In the genomic region with DNA sequence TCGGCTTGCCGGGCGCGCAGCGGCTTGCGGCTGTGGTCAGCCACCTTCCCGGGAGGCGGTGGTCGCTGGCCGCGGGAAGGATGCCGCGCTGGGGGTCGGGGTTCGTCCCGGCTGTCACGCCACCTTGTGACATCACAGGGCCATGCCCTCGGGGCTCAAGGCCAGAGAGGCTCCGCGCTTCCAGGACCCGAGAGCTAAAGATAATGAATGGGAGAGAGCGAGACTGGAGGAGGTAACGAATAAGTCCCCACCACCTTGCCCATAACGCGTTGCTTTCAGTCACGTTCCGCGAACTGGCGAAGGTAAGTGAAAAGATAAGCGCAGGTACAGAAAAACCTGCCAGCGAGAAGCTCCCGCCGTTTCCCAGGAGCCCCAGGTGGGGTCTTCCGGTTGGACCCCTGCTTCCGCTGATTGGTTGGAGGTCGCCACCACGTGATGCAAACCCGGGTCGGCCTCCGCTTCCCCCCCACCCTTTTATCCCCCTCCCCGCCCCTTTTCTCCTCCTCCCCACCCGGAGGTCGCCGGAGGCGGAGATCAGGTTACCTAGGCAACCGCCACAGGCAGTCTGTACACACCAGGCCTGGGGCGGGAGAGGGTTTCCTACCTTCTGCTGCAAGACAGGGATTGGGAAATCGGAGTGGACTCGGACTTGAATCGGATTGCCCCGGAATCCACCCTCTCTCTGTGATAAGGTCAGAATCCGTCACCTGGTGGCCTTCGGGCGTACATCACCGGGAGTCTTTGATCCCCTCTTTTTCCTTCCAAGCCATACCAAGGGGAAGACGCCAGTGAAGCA, we compare ENCODE assay signal across 8 cellular contexts. TPM values are rescaled to one million over a fixed set of nuclear protein-coding genes. Genes with fewer than 3 reads are reported as not detected.
DNase-seq lines count a peak whose midpoint lies in the region; TF ChIP-seq lines count a peak whose summit lies in the region.

A gene (plus strand): TSS at position 563 of the 796 bp plus-strand sequence.

- no peaks in the 10 kb centered on the region for H3K36me3 ChIP-seq in Karpas-422 (ENCODE audit: insufficient read depth, low read length)
- H3K36me3 ChIP-seq in WERI-Rb-1, result no peaks in the 10 kb centered on the region
- H3K36me3 ChIP-seq in mucosa of rectum (ENCODE audit: control insufficient read depth in 2 of 2, insufficient read depth in 2 of 2, low read length in 2 of 2), result no peaks in the 10 kb centered on the region
- H3K36me3 ChIP-seq in thymus (ENCODE audit: control insufficient read depth, insufficient read depth), result no peaks in the 10 kb centered on the region

- H3K9me3 ChIP-seq in Karpas-422 (ENCODE audit: low read length), result no peaks in the 10 kb centered on the region
- H3K9me3 ChIP-seq in WERI-Rb-1 (ENCODE audit: severe bottlenecking), result no peaks in the 10 kb centered on the region
- H3K9me3 ChIP-seq in mucosa of rectum (ENCODE audit: control insufficient read depth in 2 of 2, low read length in 2 of 2), result no peaks in the 10 kb centered on the region
- no peaks in the 10 kb centered on the region for H3K9me3 ChIP-seq in thymus (ENCODE audit: control insufficient read depth)

- H4K20me1 ChIP-seq in Karpas-422 (ENCODE audit: insufficient read depth, low read depth, low read length), result no peaks in the 10 kb centered on the region

- DNase-seq in G401 (ENCODE audit: low spot score) (peak; percentile 91), Karpas-422 (peak; percentile 61), WERI-Rb-1 (peak; percentile 98), epithelial cell of esophagus (ENCODE audit: low read depth) (peak; percentile 11), SW480 (ENCODE audit: low spot score) (no peak), NCI-H446 treated with DMSO at 0.1 percent for 48 hours (lab: John Stamatoyannopoulos, UW) (no peak)

- H3K27ac ChIP-seq in Karpas-422 (ENCODE audit: low read length) (no peak within 1 kb of the TSS), WERI-Rb-1 (peak within 1 kb of the TSS; percentile 80), mucosa of rectum (ENCODE audit: low read depth in 2 of 2, low read length in 2 of 2) (no peak within 1 kb of the TSS), thymus (ENCODE audit: low read depth) (no peak within 1 kb of the TSS)

- H3K9me2 ChIP-seq in Karpas-422 (replicated peaks; ENCODE audit: insufficient read depth, low read length), result no peaks in the 10 kb centered on the region

- H3K9ac ChIP-seq in Karpas-422 (ENCODE audit: low read length), result peak within 1 kb of the TSS; percentile 59
- H3K9ac ChIP-seq in mucosa of rectum (ENCODE audit: low read depth in 1 of 2, low read length in 2 of 2), result peak within 1 kb of the TSS in 1 of 2 donors; percentile 21

- 12% methylated on average over 56 of the region's 56 CpGs for WGBS in thymus

- no peaks in the 10 kb centered on the region for H3K79me2 ChIP-seq in Karpas-422 (ENCODE audit: low read length)

- in situ Hi-C loops in G401 (cut with HindIII; ENCODE audit: low sequenced_read_pairs), result no loop called here

- peaks cover 9% of the 10 kb centered on the region for H3K4me1 ChIP-seq in Karpas-422 (ENCODE audit: low read length)
- peaks cover 7 to 8% of the 10 kb centered on the region in 2 donors for H3K4me1 ChIP-seq in mucosa of rectum (ENCODE audit: control insufficient read depth in 2 of 2, insufficient read depth in 2 of 2, low read length in 2 of 2)
- peaks cover 9% of the 10 kb centered on the region for H3K4me1 ChIP-seq in thymus (ENCODE audit: control insufficient read depth, insufficient read depth, low read length)

- peaks cover 5% of the 10 kb centered on the region; the same call in 1 of the 2 replicates for H3K27me3 ChIP-seq in Karpas-422 (ENCODE audit: low read length)
- no peaks in the 10 kb centered on the region for H3K27me3 ChIP-seq in WERI-Rb-1 (ENCODE audit: insufficient read depth, low read depth, severe bottlenecking)
- peaks cover 11 to 14% of the 10 kb centered on the region in 2 donors for H3K27me3 ChIP-seq in mucosa of rectum (ENCODE audit: control insufficient read depth in 2 of 2, insufficient read depth in 2 of 2, low read length in 2 of 2)
- H3K27me3 ChIP-seq in thymus (ENCODE audit: control insufficient read depth, insufficient read depth), result no peaks in the 10 kb centered on the region

- peak within 1 kb of the TSS; percentile 85 for H3K4me2 ChIP-seq in Karpas-422 (ENCODE audit: low read depth, low read length, poor library complexity, severe bottlenecking)

- TF ChIP-seq CTCF in WERI-Rb-1 (IDR thresholded peaks at IDR 0.05; ENCODE audit: low read depth, low read length) (peak; percentile 28; the same call in 1 of the 2 replicates), epithelial cell of esophagus (IDR thresholded peaks at IDR 0.05; ENCODE audit: insufficient read depth, low read depth, low read length, missing control alignments) (no peak)

- H2AFZ ChIP-seq in Karpas-422 (ENCODE audit: low read length), result peak within 1 kb of the TSS; percentile 91

- H3K4me3 ChIP-seq in Karpas-422 (ENCODE audit: low read length) (peak within 1 kb of the TSS; percentile 73), WERI-Rb-1 (ENCODE audit: low read depth, low read length) (peak within 1 kb of the TSS; percentile 78), epithelial cell of esophagus (ENCODE audit: low read length) (peak within 1 kb of the TSS; percentile 28), mucosa of rectum (ENCODE audit: low read length in 2 of 2) (peak within 1 kb of the TSS; percentile 34 to 55), thymus (ENCODE audit: low read length) (peak within 1 kb of the TSS; percentile 60)

RNA-seq across cellular contexts. Expression of the gene that starts here (rescaled TPM):
- total RNA-seq in G401 (2014; rRNA removed; shearing (Covaris generic)), result not detected in 2 replicates
- not detected in 2 replicates for total RNA-seq in Karpas-422 (2014; rRNA removed; shearing (Covaris generic); ENCODE audit: low replicate concordance)
- not detected for polyA plus RNA-seq in thymus

Comparison
In these comparisons a context has a peak if more than half of its experiments do, and no peak if none do; other contexts are left out.
1. Peak in DNase-seq in G401; RNA of the gene not detected or under 1 TPM.
2. Peak in DNase-seq, H3K4me3 ChIP-seq, H3K9ac ChIP-seq and H3K4me2 ChIP-seq in Karpas-422; RNA of the gene not detected or under 1 TPM.
3. DNase-seq: peak in WERI-Rb-1 (single experiment) and epithelial cell of esophagus (single experiment); none in SW480 (single experiment) and NCI-H446 treated with DMSO at 0.1 percent for 48 hours (single experiment).
4. H3K4me3 ChIP-seq: peak in every context shown above with its lines; median percentile 78 in WERI-Rb-1; 73 in Karpas-422; 60 in thymus; 44 in mucosa of rectum; 28 in epithelial cell of esophagus.